Comparison of ENCODE assay signal across 12 cellular contexts in the genomic region with DNA sequence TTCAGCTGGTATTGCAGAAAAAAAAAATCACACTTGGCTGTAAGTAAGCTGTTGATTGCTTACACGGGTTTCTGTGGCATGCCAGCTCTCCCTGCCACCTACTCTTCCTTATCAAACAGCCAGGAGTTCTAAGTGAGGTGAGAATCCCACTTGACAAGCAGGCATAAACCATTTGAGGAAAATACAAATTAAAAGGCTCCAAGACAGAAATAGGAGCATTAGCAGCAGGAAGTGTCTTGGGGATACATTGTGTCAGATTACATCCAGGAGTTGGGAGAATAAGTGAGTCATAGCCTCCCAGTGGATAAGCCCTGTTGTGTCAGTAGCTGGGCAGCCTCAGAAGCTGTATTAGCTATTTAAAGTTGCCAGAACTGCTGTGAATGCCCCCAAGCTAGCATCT.
A peak's percentile ranks its signal among the peaks of the same experiment; 100 is the strongest.
DNase-seq lines count a peak whose midpoint lies in the region; ATAC-seq, FAIRE-seq and TF ChIP-seq lines count a peak whose summit lies in the region.
"Had no signal": no experiment of that assay in that cellular context is flagged by ENCODE, and none has a peak within 500 bp of the region (broad histone marks: within the 10 kb centered on the region; RNA-seq: fewer than 3 reads in every experiment).

No MANE protein-coding gene starts in this region.

- 0% methylated on average over 1 of the region's 1 CpG for WGBS in gastroesophageal sphincter (ENCODE audit: low coverage in 1 of 2), 2 donors
- WGBS in pancreas, 2 donors: 4 to 11% methylated on average over 1 of the region's 1 CpG

- ATAC-seq in gastroesophageal sphincter (peak; percentile 57), pancreas (peak in 3 of 4 donors; percentile 78 to 89 (median 81)), GM18873 (IDR thresholded peaks at IDR 0.05; ENCODE audit: low FRiP score, unreplicated experiment) (no peak)
- ATAC-seq in stimulated activated naive B cell treated with anti-CD40 and anti-IgM and Interleukin-4, amounts not matched to agents 10 μg/mL and 1 μg/mL and 100 μg/mL, for 72 hours (replicated peaks): no peak
- no peak for ATAC-seq in CD8-positive, alpha-beta T cell

- intact Hi-C loops in pancreas (cut with DNase I): no loop called here
- intact Hi-C loops in CD8-positive, alpha-beta T cell (cut with DNase I, micrococcal nuclease): no loop called here

- no peaks in the 10 kb centered on the region for H3K36me3 ChIP-seq in SK-N-MC (ENCODE audit: insufficient read depth, low read length)
- no peaks in the 10 kb centered on the region for H3K36me3 ChIP-seq in gastroesophageal sphincter
- H3K36me3 ChIP-seq in pancreas: no peaks in the 10 kb centered on the region
- no peaks in the 10 kb centered on the region for H3K36me3 ChIP-seq in CD8-positive, alpha-beta T cell (ENCODE audit: insufficient read depth, low read length)

- no peaks in the 10 kb centered on the region for H3K9me3 Mint-ChIP-seq in stimulated activated naive B cell treated with anti-CD40 and anti-IgM and Interleukin-4, amounts not matched to agents 10 μg/mL and 1 μg/mL and 100 μg/mL, for 72 hours
- H3K9me3 Mint-ChIP-seq in CD8-positive, alpha-beta T cell: no peaks in the 10 kb centered on the region
- H3K9me3 Mint-ChIP-seq: activated naive CD4-positive, alpha-beta T cell treated with anti-CD3 and anti-CD28 coated beads for 36 hours had no signal

- CTCF ChIA-PET in HEK293T (lab: Yijun Ruan, JAX): interaction anchor here (0.6 kb wide), 1 partner anchor 466 kb away, joined by 4 read pairs; no protein-coding TSS in a partner anchor
- CTCF ChIA-PET in CD8-positive, alpha-beta T cell (lab: Charles Lee): no interaction called here

- H3K27ac Mint-ChIP-seq in stimulated activated naive B cell treated with anti-CD40 and anti-IgM and Interleukin-4, amounts not matched to agents 10 μg/mL and 1 μg/mL and 100 μg/mL, for 72 hours: no peak overlapping the region
- no peak overlapping the region for H3K27ac Mint-ChIP-seq in CD8-positive, alpha-beta T cell
- H3K27ac Mint-ChIP-seq: activated CD4-positive, alpha-beta T cell treated with anti-CD3 and anti-CD28 coated beads, Interleukin-2, amount 10 ng/mL, durations not matched to agents 24 days and 14 days; activated naive CD4-positive, alpha-beta T cell treated with anti-CD3 and anti-CD28 coated beads for 36 hours had no signal

- TF ChIP-seq EP300 in gastroesophageal sphincter (IDR thresholded peaks at IDR 0.05): no peak

- no peak overlapping the region for H3K4me3 Mint-ChIP-seq in stimulated activated naive B cell treated with anti-CD40 and anti-IgM and Interleukin-4, amounts not matched to agents 10 μg/mL and 1 μg/mL and 100 μg/mL, for 72 hours
- no peak overlapping the region for H3K4me3 Mint-ChIP-seq in CD8-positive, alpha-beta T cell
- H3K4me3 Mint-ChIP-seq: activated CD4-positive, alpha-beta T cell treated with anti-CD3 and anti-CD28 coated beads, Interleukin-2, amount 10 ng/mL, durations not matched to agents 24 days and 14 days; activated naive CD4-positive, alpha-beta T cell treated with anti-CD3 and anti-CD28 coated beads for 36 hours had no signal

- FAIRE-seq in pancreas (lab: Jason Lieb, UNC): no peak
- FAIRE-seq: islet of Langerhans had no signal

- no peaks in the 10 kb centered on the region for H3K36me3 Mint-ChIP-seq in stimulated activated naive B cell treated with anti-CD40 and anti-IgM and Interleukin-4, amounts not matched to agents 10 μg/mL and 1 μg/mL and 100 μg/mL, for 72 hours
- H3K36me3 Mint-ChIP-seq in CD8-positive, alpha-beta T cell: no peaks in the 10 kb centered on the region

- H3K9ac ChIP-seq in SK-N-MC (ENCODE audit: insufficient read length): no peak overlapping the region

- no peak for TF ChIP-seq CTCF in gastroesophageal sphincter (IDR thresholded peaks at IDR 0.05)
- TF ChIP-seq CTCF in pancreas (IDR thresholded peaks at IDR 0.05): no peak
- TF ChIP-seq CTCF in CD8-positive, alpha-beta T cell (IDR thresholded peaks at IDR 0.05): no peak

- no peak overlapping the region for H3K4me3 ChIP-seq in SK-N-MC
- no peak overlapping the region for H3K4me3 ChIP-seq in gastroesophageal sphincter
- no peak overlapping the region for H3K4me3 ChIP-seq in pancreas
- H3K4me3 ChIP-seq in CD8-positive, alpha-beta T cell (ENCODE audit: low read depth, low read length): no peak overlapping the region

- peak; percentile 8 for DNase-seq in HEK293T (ENCODE audit: extremely low spot score)
- DNase-seq in SK-N-MC (ENCODE audit: low read depth, low spot score): peak; percentile 72
- no peak for DNase-seq in pancreas
- DNase-seq in stimulated activated naive B cell treated with anti-CD40 and anti-IgM and Interleukin-4, amounts not matched to agents 10 μg/mL and 1 μg/mL and 100 μg/mL, for 72 hours: no peak
- no peak for DNase-seq in CD8-positive, alpha-beta T cell
- no peak for DNase-seq in cerebellar cortex (ENCODE audit: low spot score)
- DNase-seq: activated CD4-positive, alpha-beta T cell treated with anti-CD3 and anti-CD28 coated beads, Interleukin-2, amount 10 ng/mL, durations not matched to agents 24 days and 14 days; activated naive CD4-positive, alpha-beta T cell treated with anti-CD3 and anti-CD28 coated beads for 36 hours; effector CD4-positive, alpha-beta T cell had no signal

- H3K27me3 ChIP-seq in gastroesophageal sphincter: peaks cover 4% of the 10 kb centered on the region
- no peaks in the 10 kb centered on the region for H3K27me3 ChIP-seq in pancreas
- H3K27me3 ChIP-seq in CD8-positive, alpha-beta T cell (ENCODE audit: insufficient read depth, low read length): no peaks in the 10 kb centered on the region

- H3K4me1 Mint-ChIP-seq in stimulated activated naive B cell treated with anti-CD40 and anti-IgM and Interleukin-4, amounts not matched to agents 10 μg/mL and 1 μg/mL and 100 μg/mL, for 72 hours: no peaks in the 10 kb centered on the region
- no peaks in the 10 kb centered on the region for H3K4me1 Mint-ChIP-seq in CD8-positive, alpha-beta T cell (ENCODE audit: low read depth)
- H3K4me1 Mint-ChIP-seq: activated CD4-positive, alpha-beta T cell treated with anti-CD3 and anti-CD28 coated beads, Interleukin-2, amount 10 ng/mL, durations not matched to agents 24 days and 14 days had no signal

- no peak for TF ChIP-seq POLR2A in gastroesophageal sphincter (IDR thresholded peaks at IDR 0.05)

- POLR2A ChIA-PET in HEK293T (lab: Yijun Ruan, JAX): no interaction called here
- POLR2A ChIA-PET in CD8-positive, alpha-beta T cell (lab: Charles Lee): no interaction called here

- H3K4me1 ChIP-seq in gastroesophageal sphincter (no peaks in the 10 kb centered on the region), pancreas (no peaks in the 10 kb centered on the region)
- no peaks in the 10 kb centered on the region for H3K4me1 ChIP-seq in CD8-positive, alpha-beta T cell (ENCODE audit: insufficient read depth, low read length)

- H3K27ac ChIP-seq in SK-N-MC (no peak overlapping the region), gastroesophageal sphincter (no peak overlapping the region), pancreas (no peak overlapping the region)
- no peak overlapping the region for H3K27ac ChIP-seq in CD8-positive, alpha-beta T cell (ENCODE audit: low read depth, low read length)

- H3K9me3 ChIP-seq in SK-N-MC (ENCODE audit: low read depth, low read length): no peaks in the 10 kb centered on the region
- H3K9me3 ChIP-seq in gastroesophageal sphincter: peaks cover 0 to 11% (median 0%) of the 10 kb centered on the region in 3 donors
- no peaks in the 10 kb centered on the region for H3K9me3 ChIP-seq in pancreas
- no peaks in the 10 kb centered on the region for H3K9me3 ChIP-seq in CD8-positive, alpha-beta T cell (ENCODE audit: low read length)

- H3K27me3 Mint-ChIP-seq in stimulated activated naive B cell treated with anti-CD40 and anti-IgM and Interleukin-4, amounts not matched to agents 10 μg/mL and 1 μg/mL and 100 μg/mL, for 72 hours: no peaks in the 10 kb centered on the region
- H3K27me3 Mint-ChIP-seq in CD8-positive, alpha-beta T cell (ENCODE audit: low read depth): no peaks in the 10 kb centered on the region
- H3K27me3 Mint-ChIP-seq: activated CD4-positive, alpha-beta T cell treated with anti-CD3 and anti-CD28 coated beads, Interleukin-2, amount 10 ng/mL, durations not matched to agents 24 days and 14 days had no signal

TF ChIP-seq in HEK293T, 16 proteins besides CTCF, POLR2A, EP300 and RAD21:
- TF ChIP-seq CTBP1 (IDR thresholded peaks at IDR 0.05; ENCODE audit: borderline replicate concordance) (no peak), HDGF (IDR thresholded peaks at IDR 0.05; ENCODE audit: borderline replicate concordance) (no peak), ZNF384 (IDR thresholded peaks at IDR 0.05) (no peak), ELF4 (IDR thresholded peaks at IDR 0.05) (no peak), LEF1 (IDR thresholded peaks at IDR 0.05; ENCODE audit: borderline replicate concordance) (no peak), FOXM1 (IDR thresholded peaks at IDR 0.05; ENCODE audit: borderline replicate concordance) (no peak)
- TF ChIP-seq, protein P1, sequence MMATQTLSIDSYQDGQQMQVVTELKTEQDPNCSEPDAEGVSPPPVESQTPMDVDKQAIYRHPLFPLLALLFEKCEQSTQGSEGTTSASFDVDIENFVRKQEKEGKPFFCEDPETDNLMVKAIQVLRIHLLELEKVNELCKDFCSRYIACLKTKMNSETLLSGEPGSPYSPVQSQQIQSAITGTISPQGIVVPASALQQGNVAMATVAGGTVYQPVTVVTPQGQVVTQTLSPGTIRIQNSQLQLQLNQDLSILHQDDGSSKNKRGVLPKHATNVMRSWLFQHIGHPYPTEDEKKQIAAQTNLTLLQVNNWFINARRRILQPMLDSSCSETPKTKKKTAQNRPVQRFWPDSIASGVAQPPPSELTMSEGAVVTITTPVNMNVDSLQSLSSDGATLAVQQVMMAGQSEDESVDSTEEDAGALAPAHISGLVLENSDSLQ (IDR thresholded peaks at IDR 0.05): no peak

Comparison
In these comparisons a context has a peak if more than half of its experiments do, and no peak if none do; other contexts are left out.
1. DNase-seq: peak in HEK293T (single experiment) and SK-N-MC (single experiment); none in pancreas (0 of 6), stimulated activated naive B cell treated with anti-CD40 and anti-IgM and Interleukin-4, amounts not matched to agents 10 μg/mL and 1 μg/mL and 100 μg/mL, for 72 hours (single experiment), CD8-positive, alpha-beta T cell (0 of 7) and cerebellar cortex (single experiment).
2. ATAC-seq: peak in gastroesophageal sphincter (single experiment) and pancreas (3 of 4); none in stimulated activated naive B cell treated with anti-CD40 and anti-IgM and Interleukin-4, amounts not matched to agents 10 μg/mL and 1 μg/mL and 100 μg/mL, for 72 hours (0 of 2), GM18873 (single experiment) and CD8-positive, alpha-beta T cell (single experiment).